In genomic region chr6:108944058-108944457, GRCh38 we compare ENCODE assay signal across 1 cellular context.
TF ChIP-seq lines count a peak whose summit lies in the region.

No MANE protein-coding gene starts in this region.

TF ChIP-seq in GM23338, 12 proteins besides CTCF, POLR2A, EP300 and RAD21 (continued from another document):
- TF ChIP-seq, protein P1, sequence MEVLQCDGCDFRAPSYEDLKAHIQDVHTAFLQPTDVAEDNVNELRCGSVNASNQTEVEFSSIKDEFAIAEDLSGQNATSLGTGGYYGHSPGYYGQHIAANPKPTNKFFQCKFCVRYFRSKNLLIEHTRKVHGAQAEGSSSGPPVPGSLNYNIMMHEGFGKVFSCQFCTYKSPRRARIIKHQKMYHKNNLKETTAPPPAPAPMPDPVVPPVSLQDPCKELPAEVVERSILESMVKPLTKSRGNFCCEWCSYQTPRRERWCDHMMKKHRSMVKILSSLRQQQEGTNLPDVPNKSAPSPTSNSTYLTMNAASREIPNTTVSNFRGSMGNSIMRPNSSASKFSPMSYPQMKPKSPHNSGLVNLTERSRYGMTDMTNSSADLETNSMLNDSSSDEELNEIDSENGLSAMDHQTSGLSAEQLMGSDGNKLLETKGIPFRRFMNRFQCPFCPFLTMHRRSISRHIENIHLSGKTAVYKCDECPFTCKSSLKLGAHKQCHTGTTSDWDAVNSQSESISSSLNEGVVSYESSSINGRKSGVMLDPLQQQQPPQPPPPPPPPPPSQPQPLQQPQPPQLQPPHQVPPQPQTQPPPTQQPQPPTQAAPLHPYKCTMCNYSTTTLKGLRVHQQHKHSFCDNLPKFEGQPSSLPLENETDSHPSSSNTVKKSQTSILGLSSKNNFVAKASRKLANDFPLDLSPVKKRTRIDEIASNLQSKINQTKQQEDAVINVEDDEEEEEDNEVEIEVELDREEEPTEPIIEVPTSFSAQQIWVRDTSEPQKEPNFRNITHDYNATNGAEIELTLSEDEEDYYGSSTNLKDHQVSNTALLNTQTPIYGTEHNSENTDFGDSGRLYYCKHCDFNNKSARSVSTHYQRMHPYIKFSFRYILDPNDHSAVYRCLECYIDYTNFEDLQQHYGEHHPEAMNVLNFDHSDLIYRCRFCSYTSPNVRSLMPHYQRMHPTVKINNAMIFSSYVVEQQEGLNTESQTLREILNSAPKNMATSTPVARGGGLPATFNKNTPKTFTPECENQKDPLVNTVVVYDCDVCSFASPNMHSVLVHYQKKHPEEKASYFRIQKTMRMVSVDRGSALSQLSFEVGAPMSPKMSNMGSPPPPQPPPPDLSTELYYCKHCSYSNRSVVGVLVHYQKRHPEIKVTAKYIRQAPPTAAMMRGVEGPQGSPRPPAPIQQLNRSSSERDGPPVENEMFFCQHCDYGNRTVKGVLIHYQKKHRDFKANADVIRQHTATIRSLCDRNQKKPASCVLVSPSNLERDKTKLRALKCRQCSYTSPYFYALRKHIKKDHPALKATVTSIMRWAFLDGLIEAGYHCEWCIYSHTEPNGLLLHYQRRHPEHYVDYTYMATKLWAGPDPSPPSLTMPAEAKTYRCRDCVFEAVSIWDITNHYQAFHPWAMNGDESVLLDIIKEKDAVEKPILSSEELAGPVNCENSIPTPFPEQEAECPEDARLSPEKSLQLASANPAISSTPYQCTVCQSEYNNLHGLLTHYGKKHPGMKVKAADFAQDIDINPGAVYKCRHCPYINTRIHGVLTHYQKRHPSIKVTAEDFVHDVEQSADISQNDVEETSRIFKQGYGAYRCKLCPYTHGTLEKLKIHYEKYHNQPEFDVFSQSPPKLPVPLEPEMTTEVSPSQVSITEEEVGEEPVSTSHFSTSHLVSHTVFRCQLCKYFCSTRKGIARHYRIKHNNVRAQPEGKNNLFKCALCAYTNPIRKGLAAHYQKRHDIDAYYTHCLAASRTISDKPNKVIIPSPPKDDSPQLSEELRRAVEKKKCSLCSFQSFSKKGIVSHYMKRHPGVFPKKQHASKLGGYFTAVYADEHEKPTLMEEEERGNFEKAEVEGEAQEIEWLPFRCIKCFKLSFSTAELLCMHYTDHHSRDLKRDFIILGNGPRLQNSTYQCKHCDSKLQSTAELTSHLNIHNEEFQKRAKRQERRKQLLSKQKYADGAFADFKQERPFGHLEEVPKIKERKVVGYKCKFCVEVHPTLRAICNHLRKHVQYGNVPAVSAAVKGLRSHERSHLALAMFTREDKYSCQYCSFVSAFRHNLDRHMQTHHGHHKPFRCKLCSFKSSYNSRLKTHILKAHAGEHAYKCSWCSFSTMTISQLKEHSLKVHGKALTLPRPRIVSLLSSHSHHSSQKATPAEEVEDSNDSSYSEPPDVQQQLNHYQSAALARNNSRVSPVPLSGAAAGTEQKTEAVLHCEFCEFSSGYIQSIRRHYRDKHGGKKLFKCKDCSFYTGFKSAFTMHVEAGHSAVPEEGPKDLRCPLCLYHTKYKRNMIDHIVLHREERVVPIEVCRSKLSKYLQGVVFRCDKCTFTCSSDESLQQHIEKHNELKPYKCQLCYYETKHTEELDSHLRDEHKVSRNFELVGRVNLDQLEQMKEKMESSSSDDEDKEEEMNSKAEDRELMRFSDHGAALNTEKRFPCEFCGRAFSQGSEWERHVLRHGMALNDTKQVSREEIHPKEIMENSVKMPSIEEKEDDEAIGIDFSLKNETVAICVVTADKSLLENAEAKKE (CRISPR knock-in tag; IDR thresholded peaks at IDR 0.05), result no peak
- TF ChIP-seq JUNB (IDR thresholded peaks at IDR 0.05; ENCODE audit: unreplicated experiment), result no peak
- TF ChIP-seq STAT1 (IDR thresholded peaks at IDR 0.05; ENCODE audit: unreplicated experiment), result no peak
